In genomic region chr16:57712569-57712968, GRCh38 we compare ENCODE assay signal across 15 cellular contexts. TPM values are rescaled to one million over a fixed set of nuclear protein-coding genes. Genes with fewer than 3 reads are reported as not detected.
"Had no signal": no experiment of that assay in that cellular context is flagged by ENCODE, and none has a peak within 500 bp of the region (broad histone marks: within the 10 kb centered on the region; RNA-seq: fewer than 3 reads in every experiment).

No MANE protein-coding gene starts in this region.

RNA-seq across cellular contexts. Expression of gene DRC7, which starts 18.0 kb away (rescaled TPM):
- total RNA-seq: activated naive CD4-positive, alpha-beta T cell treated with anti-CD3 and anti-CD28 coated beads, Interleukin-2, amount 50 U/mL, for 72 hours; activated naive CD8-positive, alpha-beta T cell treated with anti-CD3 and anti-CD28 coated beads for 36 hours; activated T-cell treated with anti-CD3 and anti-CD28 coated beads, Interleukin-2, amount 50 U/mL, for 4 hours; activated T-helper 1 cell treated with anti-CD3 and anti-CD28 coated beads, Interleukin-12 subunit alpha, Interleukin-12 subunit beta, Interleukin-2, Interleukin-4 antibody, amounts not matched to agents 30 ng/mL and 10 ng/mL and 1 ng/mL, durations not matched to agents 14 hours and 24 hours and 36 hours; activated T-helper 17 cell treated with anti-CD3 and anti-CD28 coated beads, Interleukin-2, amount 50 U/mL, for 72 hours; activated T-helper 2 cell treated with anti-CD3 and anti-CD28 coated beads, Interferon-gamma antibody, Interleukin-2, Interleukin-4, amounts not matched to agents 10 μg/mL and 5 μg/mL and 100 μg/mL, durations not matched to agents 14 hours and 24 hours and 36 hours; adrenal gland; aorta; ascending aorta; astrocyte; bronchial epithelial cell; cardiac septum; chondrocyte had no signal

RNA-seq across cellular contexts. Expression of gene ADGRG3, which starts 44.5 kb away (rescaled TPM):
- total RNA-seq: activated naive CD8-positive, alpha-beta T cell treated with anti-CD3 and anti-CD28 coated beads for 36 hours; activated naive CD8-positive, alpha-beta T cell treated with anti-CD3 and anti-CD28 coated beads, Interleukin-2, amount 10 ng/mL, durations not matched to agents 7 days and 5 days; activated T-cell treated with anti-CD3 and anti-CD28 coated beads, Interleukin-2, amount 50 U/mL, for 4 hours; activated T-helper 1 cell treated with anti-CD3 and anti-CD28 coated beads, Interleukin-12 subunit alpha, Interleukin-12 subunit beta, Interleukin-2, Interleukin-4 antibody, amounts not matched to agents 30 ng/mL and 10 ng/mL and 1 ng/mL, durations not matched to agents 14 hours and 24 hours and 36 hours; activated T-helper 17 cell treated with anti-CD3 and anti-CD28 coated beads, Interleukin-2, amount 50 U/mL, for 72 hours; activated T-helper 2 cell treated with anti-CD3 and anti-CD28 coated beads, Interferon-gamma antibody, Interleukin-2, Interleukin-4, amounts not matched to agents 10 μg/mL and 5 μg/mL and 100 μg/mL, durations not matched to agents 14 hours and 24 hours and 36 hours; ascending aorta; astrocyte; bronchial epithelial cell; cardiac muscle cell; chondrocyte had no signal
- polyA plus RNA-seq: cardiac muscle cell had no signal
